In the genomic region with DNA sequence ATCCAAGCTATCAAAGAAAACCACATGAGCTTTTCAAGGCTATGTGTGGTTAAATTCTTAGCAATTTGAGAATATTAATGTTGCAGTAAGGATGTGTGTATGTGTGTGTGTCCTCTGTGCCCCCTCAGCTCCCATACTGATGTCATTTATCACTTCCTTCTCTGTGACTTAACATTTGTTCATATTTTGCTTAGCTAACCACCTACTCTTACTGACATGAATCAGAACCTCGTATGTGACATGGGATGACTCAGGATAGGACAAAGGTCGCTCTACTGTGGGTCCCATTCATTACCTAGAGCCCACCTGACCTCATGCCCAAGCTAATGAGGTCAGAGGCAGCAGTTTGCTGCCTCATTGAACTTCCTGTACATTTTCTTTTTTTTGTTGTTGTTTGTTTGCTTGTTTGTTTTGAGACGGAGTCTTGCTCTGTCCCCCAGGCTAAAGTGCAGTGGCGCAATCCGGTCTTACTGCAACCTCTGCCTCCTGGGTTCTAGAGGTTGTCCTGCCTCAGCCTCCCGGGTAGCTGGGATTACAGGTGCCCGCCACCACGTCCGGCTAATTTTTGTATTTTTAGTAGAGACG, we compare ENCODE assay signal across 1 cellular context.
A peak's percentile ranks its signal among the peaks of the same experiment; 100 is the strongest.
TF ChIP-seq lines count a peak whose summit lies in the region.

No MANE protein-coding gene starts in this region.

TF ChIP-seq in HepG2, 621 proteins besides CTCF, POLR2A, EP300 and RAD21 (continued from another document and continues in another):
- TF ChIP-seq, protein P1, sequence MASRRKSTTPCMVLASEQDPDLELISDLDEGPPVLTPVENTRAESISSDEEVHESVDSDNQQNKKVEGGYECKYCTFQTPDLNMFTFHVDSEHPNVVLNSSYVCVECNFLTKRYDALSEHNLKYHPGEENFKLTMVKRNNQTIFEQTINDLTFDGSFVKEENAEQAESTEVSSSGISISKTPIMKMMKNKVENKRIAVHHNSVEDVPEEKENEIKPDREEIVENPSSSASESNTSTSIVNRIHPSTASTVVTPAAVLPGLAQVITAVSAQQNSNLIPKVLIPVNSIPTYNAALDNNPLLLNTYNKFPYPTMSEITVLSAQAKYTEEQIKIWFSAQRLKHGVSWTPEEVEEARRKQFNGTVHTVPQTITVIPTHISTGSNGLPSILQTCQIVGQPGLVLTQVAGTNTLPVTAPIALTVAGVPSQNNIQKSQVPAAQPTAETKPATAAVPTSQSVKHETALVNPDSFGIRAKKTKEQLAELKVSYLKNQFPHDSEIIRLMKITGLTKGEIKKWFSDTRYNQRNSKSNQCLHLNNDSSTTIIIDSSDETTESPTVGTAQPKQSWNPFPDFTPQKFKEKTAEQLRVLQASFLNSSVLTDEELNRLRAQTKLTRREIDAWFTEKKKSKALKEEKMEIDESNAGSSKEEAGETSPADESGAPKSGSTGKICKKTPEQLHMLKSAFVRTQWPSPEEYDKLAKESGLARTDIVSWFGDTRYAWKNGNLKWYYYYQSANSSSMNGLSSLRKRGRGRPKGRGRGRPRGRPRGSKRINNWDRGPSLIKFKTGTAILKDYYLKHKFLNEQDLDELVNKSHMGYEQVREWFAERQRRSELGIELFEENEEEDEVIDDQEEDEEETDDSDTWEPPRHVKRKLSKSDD (CRISPR knock-in tag; IDR thresholded peaks at IDR 0.05; ENCODE audit: low read depth): peak; percentile 33; the same call in 1 of the 2 replicates
- no peak for TF ChIP-seq TEF (CRISPR knock-in tag; IDR thresholded peaks at IDR 0.05)
- TF ChIP-seq, protein P2, sequence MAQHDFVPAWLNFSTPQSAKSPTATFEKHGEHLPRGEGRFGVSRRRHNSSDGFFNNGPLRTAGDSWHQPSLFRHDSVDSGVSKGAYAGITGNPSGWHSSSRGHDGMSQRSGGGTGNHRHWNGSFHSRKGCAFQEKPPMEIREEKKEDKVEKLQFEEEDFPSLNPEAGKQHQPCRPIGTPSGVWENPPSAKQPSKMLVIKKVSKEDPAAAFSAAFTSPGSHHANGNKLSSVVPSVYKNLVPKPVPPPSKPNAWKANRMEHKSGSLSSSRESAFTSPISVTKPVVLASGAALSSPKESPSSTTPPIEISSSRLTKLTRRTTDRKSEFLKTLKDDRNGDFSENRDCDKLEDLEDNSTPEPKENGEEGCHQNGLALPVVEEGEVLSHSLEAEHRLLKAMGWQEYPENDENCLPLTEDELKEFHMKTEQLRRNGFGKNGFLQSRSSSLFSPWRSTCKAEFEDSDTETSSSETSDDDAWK (CRISPR knock-in tag; IDR thresholded peaks at IDR 0.05): no peak
- TF ChIP-seq, protein P3, sequence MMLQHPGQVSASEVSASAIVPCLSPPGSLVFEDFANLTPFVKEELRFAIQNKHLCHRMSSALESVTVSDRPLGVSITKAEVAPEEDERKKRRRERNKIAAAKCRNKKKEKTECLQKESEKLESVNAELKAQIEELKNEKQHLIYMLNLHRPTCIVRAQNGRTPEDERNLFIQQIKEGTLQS (CRISPR knock-in tag; IDR thresholded peaks at IDR 0.05): 0 out of 2 replicates have a peak, but pooled peaks have one; percentile 30
- no peak; the same call in 1 of the 2 replicates for TF ChIP-seq PRMT3 (CRISPR knock-in tag; IDR thresholded peaks at IDR 0.05; ENCODE audit: borderline replicate concordance, low read depth)
- TF ChIP-seq ZNF350 (CRISPR knock-in tag; IDR thresholded peaks at IDR 0.05; ENCODE audit: borderline replicate concordance, low read depth): peak; percentile 78; the same call in 1 of the 2 replicates
- no peak for TF ChIP-seq GABPA (IDR thresholded peaks at IDR 0.05; ENCODE audit: low read depth, low read length)
- peak; percentile 79 for TF ChIP-seq GABPA (CRISPR knock-in tag; IDR thresholded peaks at IDR 0.05; ENCODE audit: low read depth)
- no peak for TF ChIP-seq ZNF788 (CRISPR knock-in tag; IDR thresholded peaks at IDR 0.05; ENCODE audit: borderline replicate concordance)
- 0 out of 2 replicates have a peak, but pooled peaks have one; percentile 24 for TF ChIP-seq ZNF614 (CRISPR knock-in tag; IDR thresholded peaks at IDR 0.05; ENCODE audit: borderline replicate concordance)
- peak; percentile 52; the same call in 1 of the 2 replicates for TF ChIP-seq FOXK1 (CRISPR knock-in tag; IDR thresholded peaks at IDR 0.05; ENCODE audit: borderline replicate concordance, low read depth)
- TF ChIP-seq ZMYM3 (CRISPR knock-in tag; IDR thresholded peaks at IDR 0.05): peak; percentile 95
- peak; percentile 45; the same call in 1 of the 2 replicates for TF ChIP-seq SP4 (CRISPR knock-in tag; IDR thresholded peaks at IDR 0.05)
- TF ChIP-seq HNRNPK (IDR thresholded peaks at IDR 0.05; ENCODE audit: low read depth, low read length, poor library complexity, severe bottlenecking): no peak
- TF ChIP-seq ZNF275 (CRISPR knock-in tag; IDR thresholded peaks at IDR 0.05; ENCODE audit: borderline replicate concordance): no peak
- TF ChIP-seq ZNF770 (CRISPR knock-in tag; IDR thresholded peaks at IDR 0.05): no peak
- TF ChIP-seq MAFF (IDR thresholded peaks at IDR 0.05; ENCODE audit: low read depth, low read length): peak; percentile 63; the same call in 1 of the 2 replicates
- 0 out of 2 replicates have a peak, but pooled peaks have one; percentile 27 for TF ChIP-seq ZFP1 (CRISPR knock-in tag; IDR thresholded peaks at IDR 0.05)
- TF ChIP-seq ZNF207 (IDR thresholded peaks at IDR 0.05; ENCODE audit: borderline replicate concordance): no peak
- no peak for TF ChIP-seq PBX2 (CRISPR knock-in tag; IDR thresholded peaks at IDR 0.05)
- TF ChIP-seq ZC3H13 (CRISPR knock-in tag; IDR thresholded peaks at IDR 0.05): peak; percentile 63; the same call in 1 of the 2 replicates
- no peak for TF ChIP-seq ZFX (CRISPR knock-in tag; IDR thresholded peaks at IDR 0.05; ENCODE audit: low read depth)
- TF ChIP-seq TEAD3 (CRISPR knock-in tag; optimal IDR thresholded peaks at IDR 0.05; ENCODE audit: borderline replicate concordance): peak; percentile 24
- TF ChIP-seq KAT8 (CRISPR knock-in tag; IDR thresholded peaks at IDR 0.05): peak; percentile 39; the same call in 1 of the 2 replicates
- 0 out of 2 replicates have a peak, but pooled peaks have one; percentile 56 for TF ChIP-seq JUNB (CRISPR knock-in tag; IDR thresholded peaks at IDR 0.05; ENCODE audit: borderline replicate concordance)
- peak; percentile 88 for TF ChIP-seq GATAD2A (CRISPR knock-in tag; IDR thresholded peaks at IDR 0.05)
- TF ChIP-seq BRF2 (CRISPR knock-in tag; IDR thresholded peaks at IDR 0.05): 0 out of 2 replicates have a peak, but pooled peaks have one; percentile 46
- TF ChIP-seq ZBTB3 (CRISPR knock-in tag; IDR thresholded peaks at IDR 0.05; ENCODE audit: borderline replicate concordance, low read depth): peak; percentile 93
- TF ChIP-seq ZNF343 (CRISPR knock-in tag; IDR thresholded peaks at IDR 0.05): no peak
- TF ChIP-seq CBX5 (CRISPR knock-in tag; IDR thresholded peaks at IDR 0.05; ENCODE audit: borderline replicate concordance): peak; percentile 70; the same call in 1 of the 2 replicates
- no peak for TF ChIP-seq NONO (IDR thresholded peaks at IDR 0.05)
- TF ChIP-seq NONO (CRISPR knock-in tag; conservative IDR thresholded peaks at IDR 0.05): peak; percentile 53; the same call in 1 of the 2 replicates
- TF ChIP-seq ASH2L (IDR thresholded peaks at IDR 0.05; ENCODE audit: insufficient read length, low read depth, low read length): peak; percentile 26
- no peak for TF ChIP-seq ZNF652 (CRISPR knock-in tag; IDR thresholded peaks at IDR 0.05; ENCODE audit: borderline replicate concordance, low read depth)
- peak; percentile 70; the same call in 1 of the 2 replicates for TF ChIP-seq DNMT1 (CRISPR knock-in tag; IDR thresholded peaks at IDR 0.05)
- peak; percentile 99 for TF ChIP-seq ZNF460 (CRISPR knock-in tag; IDR thresholded peaks at IDR 0.05; ENCODE audit: borderline replicate concordance)
- TF ChIP-seq HNRNPLL (IDR thresholded peaks at IDR 0.05; ENCODE audit: low read depth, low read length, poor library complexity, severe bottlenecking): no peak
- TF ChIP-seq CAMTA2 (CRISPR knock-in tag; IDR thresholded peaks at IDR 0.05; ENCODE audit: borderline replicate concordance): no peak; the same call in 1 of the 2 replicates
- no peak for TF ChIP-seq POLR2AphosphoS2 (IDR thresholded peaks at IDR 0.05; ENCODE audit: low read depth, low read length)
- peak; percentile 54; the same call in 1 of the 2 replicates for TF ChIP-seq ZNF33A (CRISPR knock-in tag; IDR thresholded peaks at IDR 0.05; ENCODE audit: borderline replicate concordance)
- peak; percentile 66 for TF ChIP-seq CEBPB (IDR thresholded peaks at IDR 0.05; ENCODE audit: borderline replicate concordance, low read depth, low read length)
- TF ChIP-seq ARID3A (IDR thresholded peaks at IDR 0.05; ENCODE audit: low read depth, low read length): 0 out of 2 replicates have a peak, but pooled peaks have one; percentile 16
- peak; percentile 78; the same call in 1 of the 2 replicates for TF ChIP-seq MYNN (CRISPR knock-in tag; IDR thresholded peaks at IDR 0.05; ENCODE audit: low read depth)
- peak; percentile 66; the same call in 1 of the 2 replicates for TF ChIP-seq TFE3 (CRISPR knock-in tag; IDR thresholded peaks at IDR 0.05)
- peak; percentile 58; the same call in 1 of the 2 replicates for TF ChIP-seq MEF2D (CRISPR knock-in tag; IDR thresholded peaks at IDR 0.05)
- TF ChIP-seq ZSCAN21 (CRISPR knock-in tag; IDR thresholded peaks at IDR 0.05; ENCODE audit: borderline replicate concordance): no peak
- TF ChIP-seq ZKSCAN8 (CRISPR knock-in tag; IDR thresholded peaks at IDR 0.05; ENCODE audit: borderline replicate concordance): no peak
